In the genomic region with DNA sequence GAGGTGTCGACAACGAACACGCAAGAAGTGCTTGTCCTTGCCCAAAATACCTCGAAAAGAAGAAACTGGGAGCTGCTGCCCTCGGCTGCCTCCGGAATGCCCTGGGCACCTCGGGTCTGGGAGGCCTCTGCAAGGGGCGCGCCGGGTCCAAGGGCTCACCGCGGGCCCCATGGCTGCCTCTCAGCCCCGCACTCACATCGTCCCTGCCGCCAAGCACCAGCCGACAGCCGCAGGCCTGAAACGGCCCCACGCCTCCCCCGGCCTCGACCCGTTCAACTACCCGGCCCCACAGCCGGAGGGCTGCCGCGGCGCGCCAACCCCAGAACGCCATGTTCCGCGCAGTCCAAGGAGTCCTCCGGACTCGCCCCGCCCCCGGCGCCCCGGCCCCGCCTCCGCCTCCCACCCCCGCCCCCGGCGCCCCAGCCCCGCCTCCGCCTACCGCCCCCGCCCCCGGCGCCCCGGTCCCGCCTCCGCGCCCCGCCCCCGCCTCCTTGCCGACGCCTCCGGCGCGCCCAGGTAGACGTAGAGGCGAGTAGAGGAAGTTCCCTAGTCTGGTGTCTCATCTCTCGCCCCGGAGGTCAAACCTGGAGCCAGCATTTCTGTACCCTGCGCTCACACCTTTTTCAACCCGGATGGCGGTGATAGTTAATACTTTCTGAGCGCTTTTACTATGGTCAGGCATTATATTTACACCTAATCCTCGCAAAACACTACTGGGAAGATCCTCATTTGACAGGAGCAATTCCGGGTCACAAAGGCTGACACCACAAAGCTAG, we compare ENCODE assay signal across 8 cellular contexts. TPM values are rescaled to one million over a fixed set of nuclear protein-coding genes. Genes with fewer than 3 reads are reported as not detected.
DNase-seq lines count a peak whose midpoint lies in the region; ATAC-seq and TF ChIP-seq lines count a peak whose summit lies in the region.

Gene SIRT3, minus strand, starts transcription at position 345 of the 776 bp plus-strand sequence. Its CDS starts 14 bp downstream, at position 331.

- H3K4me2 ChIP-seq in DOHH2 (ENCODE audit: low read length) (peak within 1 kb of the TSS; percentile 99), KMS-11 (peak within 1 kb of the TSS; percentile 88)

- peak within 1 kb of the TSS; percentile 100 for H3K27ac Mint-ChIP-seq in activated T-helper 2 cell treated with anti-CD3 and anti-CD28 coated beads, Interferon-gamma antibody, Interleukin-2, Interleukin-4, amounts not matched to agents 10 μg/mL and 5 μg/mL and 100 μg/mL, durations not matched to agents 14 hours and 24 hours and 36 hours
- peak within 1 kb of the TSS; percentile 97 for H3K27ac Mint-ChIP-seq in natural killer cell treated with Interleukin-12 subunit alpha and Interleukin-12 subunit beta and Interleukin-15 and Interleukin-18, amount 100 ng/mL, for 72 hours

- H3K27me3 Mint-ChIP-seq in activated T-helper 2 cell treated with anti-CD3 and anti-CD28 coated beads, Interferon-gamma antibody, Interleukin-2, Interleukin-4, amounts not matched to agents 10 μg/mL and 5 μg/mL and 100 μg/mL, durations not matched to agents 14 hours and 24 hours and 36 hours (ENCODE audit: low read depth): no peaks in the 10 kb centered on the region
- no peaks in the 10 kb centered on the region for H3K27me3 Mint-ChIP-seq in natural killer cell treated with Interleukin-12 subunit alpha and Interleukin-12 subunit beta and Interleukin-15 and Interleukin-18, amount 100 ng/mL, for 72 hours

- H3K9ac ChIP-seq in KMS-11: peak within 1 kb of the TSS; percentile 80

- peaks cover 29% of the 10 kb centered on the region for H3K36me3 Mint-ChIP-seq in activated T-helper 2 cell treated with anti-CD3 and anti-CD28 coated beads, Interferon-gamma antibody, Interleukin-2, Interleukin-4, amounts not matched to agents 10 μg/mL and 5 μg/mL and 100 μg/mL, durations not matched to agents 14 hours and 24 hours and 36 hours (ENCODE audit: low read depth)
- H3K36me3 Mint-ChIP-seq in natural killer cell treated with Interleukin-12 subunit alpha and Interleukin-12 subunit beta and Interleukin-15 and Interleukin-18, amount 100 ng/mL, for 72 hours: peaks cover 8% of the 10 kb centered on the region

- H3K4me1 ChIP-seq in DOHH2 (ENCODE audit: control insufficient read depth, low read length): peaks cover 20% of the 10 kb centered on the region
- peaks cover 26% of the 10 kb centered on the region for H3K4me1 ChIP-seq in KMS-11 (ENCODE audit: low read depth, poor library complexity, severe bottlenecking)
- peaks cover 11% of the 10 kb centered on the region for H3K4me1 ChIP-seq in RWPE2 (ENCODE audit: insufficient read depth, poor library complexity, severe bottlenecking)

- peak within 1 kb of the TSS; percentile 99 for H3K4me3 ChIP-seq in DOHH2 (ENCODE audit: low read length)
- peak within 1 kb of the TSS; percentile 38 for H3K4me3 ChIP-seq in KMS-11 (IDR thresholded peaks at IDR 0.05; ENCODE audit: insufficient read depth, low read depth, low read length)
- H3K4me3 ChIP-seq in RWPE2 (ENCODE audit: severe bottlenecking): peak within 1 kb of the TSS; percentile 94
- H3K4me3 ChIP-seq in fibroblast of pulmonary artery (replicated peaks; ENCODE audit: low read depth, low read length): peak within 1 kb of the TSS; percentile 98

- no peak for TF ChIP-seq CTCF in DOHH2 (IDR thresholded peaks at IDR 0.05; ENCODE audit: low read depth, low read length, poor library complexity, severe bottlenecking)
- peak; percentile 33; the same call in 1 of the 2 replicates for TF ChIP-seq CTCF in KMS-11 (conservative IDR thresholded peaks at IDR 0.05; ENCODE audit: low read depth, low read length)
- no peak for TF ChIP-seq CTCF in RWPE2 (IDR thresholded peaks at IDR 0.05; ENCODE audit: poor library complexity, severe bottlenecking)
- TF ChIP-seq CTCF in fibroblast of pulmonary artery (IDR thresholded peaks at IDR 0.05; ENCODE audit: low read length, missing control alignments): no peak

- H3K4me3 Mint-ChIP-seq in activated T-helper 2 cell treated with anti-CD3 and anti-CD28 coated beads, Interferon-gamma antibody, Interleukin-2, Interleukin-4, amounts not matched to agents 10 μg/mL and 5 μg/mL and 100 μg/mL, durations not matched to agents 14 hours and 24 hours and 36 hours (ENCODE audit: low read depth): peak within 1 kb of the TSS; percentile 96
- H3K4me3 Mint-ChIP-seq in natural killer cell treated with Interleukin-12 subunit alpha and Interleukin-12 subunit beta and Interleukin-15 and Interleukin-18, amount 100 ng/mL, for 72 hours: peak within 1 kb of the TSS; percentile 96

- no peaks in the 10 kb centered on the region for H3K27me3 ChIP-seq in DOHH2 (ENCODE audit: control insufficient read depth, low read length)
- H3K27me3 ChIP-seq in KMS-11 (ENCODE audit: insufficient read depth, low read depth): no peaks in the 10 kb centered on the region
- H3K27me3 ChIP-seq in RWPE2 (ENCODE audit: insufficient read depth, poor library complexity, severe bottlenecking): no peaks in the 10 kb centered on the region

- H3K36me3 ChIP-seq in DOHH2 (ENCODE audit: control insufficient read depth, low read length): peaks cover 29% of the 10 kb centered on the region
- H3K36me3 ChIP-seq in KMS-11 (ENCODE audit: insufficient read depth): no peaks in the 10 kb centered on the region
- peaks cover 28% of the 10 kb centered on the region for H3K36me3 ChIP-seq in RWPE2 (ENCODE audit: low read depth)

- no peaks in the 10 kb centered on the region for H3K9me2 ChIP-seq in DOHH2 (replicated peaks; ENCODE audit: control insufficient read depth, low read length)

- no peaks in the 10 kb centered on the region for H3K9me3 Mint-ChIP-seq in activated T-helper 2 cell treated with anti-CD3 and anti-CD28 coated beads, Interferon-gamma antibody, Interleukin-2, Interleukin-4, amounts not matched to agents 10 μg/mL and 5 μg/mL and 100 μg/mL, durations not matched to agents 14 hours and 24 hours and 36 hours
- H3K9me3 Mint-ChIP-seq in natural killer cell treated with Interleukin-12 subunit alpha and Interleukin-12 subunit beta and Interleukin-15 and Interleukin-18, amount 100 ng/mL, for 72 hours: no peaks in the 10 kb centered on the region

- H3K27ac ChIP-seq in DOHH2 (ENCODE audit: low read depth, low read length): peak within 1 kb of the TSS; percentile 91
- H3K27ac ChIP-seq in KMS-11: peak within 1 kb of the TSS; percentile 65
- peak within 1 kb of the TSS; percentile 77 for H3K27ac ChIP-seq in RWPE2 (ENCODE audit: poor library complexity, severe bottlenecking)

- peak; percentile 70 for ATAC-seq in GM21737 (IDR thresholded peaks at IDR 0.05; ENCODE audit: unreplicated experiment)
- ATAC-seq in RWPE2 (ENCODE audit: low read depth): peak; percentile 86
- ATAC-seq in natural killer cell treated with Interleukin-12 subunit alpha and Interleukin-12 subunit beta and Interleukin-15 and Interleukin-18, amount 100 ng/mL, for 72 hours: peak; percentile 91 to 92
- ATAC-seq in stimulated activated naive CD8-positive, alpha-beta T cell treated with anti-CD3 and anti-CD28 coated beads, Interleukin-15, Interleukin-2, amounts not matched to agents 100 U/mL and 50 U/mL, for 24 hours: peak; percentile 77

- H3K9me3 ChIP-seq in DOHH2 (ENCODE audit: control insufficient read depth, insufficient read depth, low read length) (no peaks in the 10 kb centered on the region), RWPE2 (ENCODE audit: severe bottlenecking) (no peaks in the 10 kb centered on the region)

- DNase-seq in RWPE2 (ENCODE audit: low spot score) (peak; percentile 87), fibroblast of pulmonary artery (ENCODE audit: low read depth) (peak; percentile 71)
- DNase-seq in activated T-helper 2 cell treated with anti-CD3 and anti-CD28 coated beads, Interferon-gamma antibody, Interleukin-2, Interleukin-4, amounts not matched to agents 10 μg/mL and 5 μg/mL and 100 μg/mL, durations not matched to agents 14 hours and 24 hours and 36 hours (ENCODE audit: low spot score): peak; percentile 80
- peak; percentile 88 for DNase-seq in natural killer cell treated with Interleukin-12 subunit alpha and Interleukin-12 subunit beta and Interleukin-15 and Interleukin-18, amount 100 ng/mL, for 72 hours (ENCODE audit: low spot score)
- DNase-seq in stimulated activated naive CD8-positive, alpha-beta T cell treated with anti-CD3 and anti-CD28 coated beads, Interleukin-15, Interleukin-2, amounts not matched to agents 100 U/mL and 50 U/mL, for 24 hours: peak; percentile 82

- H4K20me1 ChIP-seq in DOHH2 (ENCODE audit: control insufficient read depth, insufficient read depth, low read depth, low read length) (no peaks in the 10 kb centered on the region), KMS-11 (ENCODE audit: insufficient read depth) (no peaks in the 10 kb centered on the region)

- intact Hi-C loops in activated T-helper 2 cell treated with anti-CD3 and anti-CD28 coated beads, Interferon-gamma antibody, Interleukin-2, Interleukin-4, amounts not matched to agents 10 μg/mL and 5 μg/mL and 100 μg/mL, durations not matched to agents 14 hours and 24 hours and 36 hours (cut with micrococcal nuclease): loop anchor here (1.0 to 2.0 kb wide), 3 partner anchors 29 to 77 kb away; partner anchors contain the start of genes BET1L and RIC8A

- H3K79me2 ChIP-seq in DOHH2 (ENCODE audit: control insufficient read depth, low read length): peaks cover 52% of the 10 kb centered on the region
- peaks cover 39% of the 10 kb centered on the region for H3K79me2 ChIP-seq in KMS-11 (ENCODE audit: insufficient read depth, low read depth)

- H3F3A ChIP-seq in DOHH2 (ENCODE audit: control insufficient read depth, insufficient read depth): peaks cover 3% of the 10 kb centered on the region; the same call in 1 of the 2 replicates

- H3K4me1 Mint-ChIP-seq in activated T-helper 2 cell treated with anti-CD3 and anti-CD28 coated beads, Interferon-gamma antibody, Interleukin-2, Interleukin-4, amounts not matched to agents 10 μg/mL and 5 μg/mL and 100 μg/mL, durations not matched to agents 14 hours and 24 hours and 36 hours (ENCODE audit: low read depth): peaks cover 44% of the 10 kb centered on the region
- peaks cover 23 to 31% of the 10 kb centered on the region in 2 donors for H3K4me1 Mint-ChIP-seq in natural killer cell treated with Interleukin-12 subunit alpha and Interleukin-12 subunit beta and Interleukin-15 and Interleukin-18, amount 100 ng/mL, for 72 hours (ENCODE audit: low read depth in 2 of 2)

- peak within 1 kb of the TSS; percentile 93 for H2AFZ ChIP-seq in KMS-11 (ENCODE audit: low read depth)

RNA-seq across cellular contexts. Expression of gene SIRT3, which starts in this region (rescaled TPM):
- 17.0 and 17.3 TPM in 2 replicates for total RNA-seq in activated T-helper 2 cell treated with anti-CD3 and anti-CD28 coated beads, Interferon-gamma antibody, Interleukin-2, Interleukin-4, amounts not matched to agents 10 μg/mL and 5 μg/mL and 100 μg/mL, durations not matched to agents 14 hours and 24 hours and 36 hours
- 10 to 100 TPM; 13.7 to 16.3 TPM for total RNA-seq in natural killer cell treated with Interleukin-12 subunit alpha and Interleukin-12 subunit beta and Interleukin-15 and Interleukin-18, amount 100 ng/mL, for 72 hours

Comparison
In these comparisons a context has a peak if more than half of its experiments do, and no peak if none do; other contexts are left out.
1. Peak in every context shown above with its lines: DNase-seq, ATAC-seq, H3K4me3 ChIP-seq and H3K27ac ChIP-seq.
2. H3K4me3 ChIP-seq: peak in every context shown above with its lines; median percentile 99 in DOHH2; 98 in fibroblast of pulmonary artery; 94 in RWPE2; 38 in KMS-11.